Comparison of ENCODE assay signal across 8 cellular contexts in the genomic region with DNA sequence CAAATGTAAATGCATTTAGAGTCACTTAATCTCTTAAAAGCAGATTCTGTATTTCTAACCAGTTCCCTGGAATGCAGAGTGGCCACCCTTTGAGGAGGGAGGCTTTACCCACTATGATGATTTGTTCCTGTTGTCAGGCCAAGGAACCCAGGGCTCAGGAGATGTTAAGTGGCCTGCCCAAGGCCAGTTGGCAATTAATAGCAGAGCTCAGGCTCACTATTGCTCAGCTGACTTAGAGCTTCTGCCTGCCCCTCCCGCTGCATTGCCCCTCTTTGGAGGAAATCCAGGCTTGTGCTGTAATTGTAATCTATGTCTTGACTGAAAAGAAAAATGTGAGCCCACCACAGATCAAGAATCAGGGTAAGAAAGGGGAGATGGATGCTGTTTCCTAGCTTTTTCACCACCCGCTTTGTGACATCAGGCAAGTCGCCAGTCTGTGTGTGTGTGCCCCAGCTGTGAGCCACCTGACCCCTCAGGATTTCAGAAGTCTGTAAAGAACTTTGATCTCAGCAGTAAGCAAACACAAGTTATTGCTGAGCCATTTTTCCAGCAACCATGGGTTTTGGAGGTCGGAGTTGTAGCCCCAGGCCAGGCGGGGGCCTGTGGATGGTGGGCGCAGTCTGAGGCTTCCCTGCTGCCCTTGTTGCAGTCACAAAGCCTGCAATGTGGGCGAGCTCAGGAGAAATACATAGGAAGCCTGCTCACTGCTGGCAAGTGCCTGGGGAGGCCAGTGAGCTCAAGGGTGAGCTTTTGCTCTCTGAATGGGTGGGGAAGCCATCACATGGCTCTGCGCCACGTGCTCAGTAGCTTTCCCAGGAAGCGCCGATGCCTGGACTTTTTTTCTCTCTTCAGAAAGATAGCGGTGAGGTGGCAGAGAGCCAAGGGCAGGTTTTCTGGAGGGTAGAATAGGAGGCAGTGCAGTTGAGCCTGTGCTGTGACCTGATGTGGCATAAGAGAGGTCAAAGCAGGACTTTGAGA. TPM values are rescaled to one million over a fixed set of nuclear protein-coding genes. Genes with fewer than 3 reads are reported as not detected.
DNase-seq lines count a peak whose midpoint lies in the region; ATAC-seq and TF ChIP-seq lines count a peak whose summit lies in the region.

No MANE protein-coding gene starts in this region.

- H3K27me3 Mint-ChIP-seq in WTC11 (ENCODE audit: low read depth), result no peaks in the 10 kb centered on the region; the same call in 1 of the 2 replicates
- peaks cover 26% of the 10 kb centered on the region for H3K27me3 Mint-ChIP-seq in activated T-helper 1 cell treated with anti-CD3 and anti-CD28 coated beads, Interleukin-12 subunit alpha, Interleukin-12 subunit beta, Interleukin-2, Interleukin-4 antibody, amounts not matched to agents 30 ng/mL and 10 ng/mL and 1 ng/mL, durations not matched to agents 14 hours and 24 hours and 36 hours (ENCODE audit: insufficient read depth)

- H3K36me3 ChIP-seq in upper lobe of left lung, result no peaks in the 10 kb centered on the region

- CTCF ChIA-PET in WTC11 (lab: Charles Lee), result interaction anchor here (1.0 to 2.8 kb wide), 4 partner anchors 10 to 238 kb away, joined by 4 to 12 read pairs (median 6); no protein-coding TSS in a partner anchor

- 60 to 69% methylated on average over 8 to 12 of the region's 12 CpGs for WGBS in upper lobe of left lung, 2 donors

- no peak for TF ChIP-seq POLR2A in upper lobe of left lung (IDR thresholded peaks at IDR 0.05)

- ATAC-seq in WTC11 (no peak), left lobe of liver (peak; percentile 78), upper lobe of left lung (ENCODE audit: low FRiP score in 2 of 2) (no peak), GM19351 (IDR thresholded peaks at IDR 0.05; ENCODE audit: unreplicated experiment) (no peak)

- intact Hi-C loops in activated T-helper 1 cell treated with anti-CD3 and anti-CD28 coated beads, Interleukin-12 subunit alpha, Interleukin-12 subunit beta, Interleukin-2, Interleukin-4 antibody, amounts not matched to agents 30 ng/mL and 10 ng/mL and 1 ng/mL, durations not matched to agents 14 hours and 24 hours and 36 hours (cut with micrococcal nuclease), result no loop called here

- no peak for TF ChIP-seq EP300 in upper lobe of left lung (IDR thresholded peaks at IDR 0.05)

- no peak overlapping the region for H3K4me3 ChIP-seq in upper lobe of left lung

- POLR2A ChIA-PET in WTC11 (lab: Charles Lee), result interaction anchor here (0.6 kb wide), 1 partner anchor 104 kb away, joined by 3 read pairs; no protein-coding TSS in a partner anchor

- no peak for TF ChIP-seq CTCF in WTC11 (IDR thresholded peaks at IDR 0.05)
- no peak for TF ChIP-seq CTCF in upper lobe of left lung (IDR thresholded peaks at IDR 0.05)

- H3K9me3 ChIP-seq in upper lobe of left lung, result no peaks in the 10 kb centered on the region

- peak overlapping the region; percentile 32 to 87 (median 54) for H3K27ac ChIP-seq in upper lobe of left lung

- peaks cover 0 to 7% (median 0%) of the 10 kb centered on the region in 4 donors for H3K27me3 ChIP-seq in upper lobe of left lung

- H3K4me1 Mint-ChIP-seq in WTC11, result peaks cover 78% of the 10 kb centered on the region
- peaks cover 25% of the 10 kb centered on the region for H3K4me1 Mint-ChIP-seq in activated T-helper 1 cell treated with anti-CD3 and anti-CD28 coated beads, Interleukin-12 subunit alpha, Interleukin-12 subunit beta, Interleukin-2, Interleukin-4 antibody, amounts not matched to agents 30 ng/mL and 10 ng/mL and 1 ng/mL, durations not matched to agents 14 hours and 24 hours and 36 hours (ENCODE audit: low read depth)

- no peaks in the 10 kb centered on the region for H3K9me3 Mint-ChIP-seq in WTC11
- H3K9me3 Mint-ChIP-seq in activated T-helper 1 cell treated with anti-CD3 and anti-CD28 coated beads, Interleukin-12 subunit alpha, Interleukin-12 subunit beta, Interleukin-2, Interleukin-4 antibody, amounts not matched to agents 30 ng/mL and 10 ng/mL and 1 ng/mL, durations not matched to agents 14 hours and 24 hours and 36 hours, result no peaks in the 10 kb centered on the region

- H3K27ac Mint-ChIP-seq in WTC11, result peak overlapping the region; percentile 28
- no peak overlapping the region for H3K27ac Mint-ChIP-seq in activated T-helper 1 cell treated with anti-CD3 and anti-CD28 coated beads, Interleukin-12 subunit alpha, Interleukin-12 subunit beta, Interleukin-2, Interleukin-4 antibody, amounts not matched to agents 30 ng/mL and 10 ng/mL and 1 ng/mL, durations not matched to agents 14 hours and 24 hours and 36 hours

- peaks cover 44 to 65% (median 54%) of the 10 kb centered on the region in 4 donors for H3K4me1 ChIP-seq in upper lobe of left lung

- DNase-seq in NCI-H345 (lab: John Stamatoyannopoulos, UW) (peak; percentile 25), NCI-H345 treated with DMSO at 0.1 percent for 48 hours (lab: John Stamatoyannopoulos, UW; ENCODE audit: unreplicated experiment) (no peak), WTC11 (ENCODE audit: low spot score) (no peak), left lobe of liver (ENCODE audit: low spot score) (peak; percentile 94), upper lobe of left lung (peak in 1 of 2 donors; percentile 56), NCI-H2227 treated with DMSO at 0.1 percent for 48 hours (lab: John Stamatoyannopoulos, UW) (no peak)
- DNase-seq in activated T-helper 1 cell treated with anti-CD3 and anti-CD28 coated beads, Interleukin-12 subunit alpha, Interleukin-12 subunit beta, Interleukin-2, Interleukin-4 antibody, amounts not matched to agents 30 ng/mL and 10 ng/mL and 1 ng/mL, durations not matched to agents 14 hours and 24 hours and 36 hours (ENCODE audit: low spot score), result no peak

- peaks cover 11% of the 10 kb centered on the region for H3K36me3 Mint-ChIP-seq in WTC11
- peaks cover 2% of the 10 kb centered on the region for H3K36me3 Mint-ChIP-seq in activated T-helper 1 cell treated with anti-CD3 and anti-CD28 coated beads, Interleukin-12 subunit alpha, Interleukin-12 subunit beta, Interleukin-2, Interleukin-4 antibody, amounts not matched to agents 30 ng/mL and 10 ng/mL and 1 ng/mL, durations not matched to agents 14 hours and 24 hours and 36 hours (ENCODE audit: low read depth)

- no peak overlapping the region for H3K4me3 Mint-ChIP-seq in WTC11
- H3K4me3 Mint-ChIP-seq in activated T-helper 1 cell treated with anti-CD3 and anti-CD28 coated beads, Interleukin-12 subunit alpha, Interleukin-12 subunit beta, Interleukin-2, Interleukin-4 antibody, amounts not matched to agents 30 ng/mL and 10 ng/mL and 1 ng/mL, durations not matched to agents 14 hours and 24 hours and 36 hours, result no peak overlapping the region

TF ChIP-seq in WTC11, 78 proteins besides CTCF, POLR2A, EP300 and RAD21:
- TF ChIP-seq ZNF396 (CRISPR knock-in tag; IDR thresholded peaks at IDR 0.05; ENCODE audit: borderline replicate concordance) (no peak), ZNF416 (CRISPR knock-in tag; IDR thresholded peaks at IDR 0.05) (no peak), FOXK1 (CRISPR knock-in tag; IDR thresholded peaks at IDR 0.05) (no peak), TP53 (CRISPR knock-in tag; IDR thresholded peaks at IDR 0.05) (no peak), GABPB1 (CRISPR knock-in tag; IDR thresholded peaks at IDR 0.05) (peak; percentile 54), ZNF219 (CRISPR knock-in tag; IDR thresholded peaks at IDR 0.05; ENCODE audit: borderline replicate concordance) (no peak)
- TF ChIP-seq, protein P1, sequence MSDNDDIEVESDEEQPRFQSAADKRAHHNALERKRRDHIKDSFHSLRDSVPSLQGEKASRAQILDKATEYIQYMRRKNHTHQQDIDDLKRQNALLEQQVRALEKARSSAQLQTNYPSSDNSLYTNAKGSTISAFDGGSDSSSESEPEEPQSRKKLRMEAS (CRISPR knock-in tag; IDR thresholded peaks at IDR 0.05), result no peak
- TF ChIP-seq, protein P2, sequence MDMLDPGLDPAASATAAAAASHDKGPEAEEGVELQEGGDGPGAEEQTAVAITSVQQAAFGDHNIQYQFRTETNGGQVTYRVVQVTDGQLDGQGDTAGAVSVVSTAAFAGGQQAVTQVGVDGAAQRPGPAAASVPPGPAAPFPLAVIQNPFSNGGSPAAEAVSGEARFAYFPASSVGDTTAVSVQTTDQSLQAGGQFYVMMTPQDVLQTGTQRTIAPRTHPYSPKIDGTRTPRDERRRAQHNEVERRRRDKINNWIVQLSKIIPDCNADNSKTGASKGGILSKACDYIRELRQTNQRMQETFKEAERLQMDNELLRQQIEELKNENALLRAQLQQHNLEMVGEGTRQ (CRISPR knock-in tag; IDR thresholded peaks at IDR 0.05), result no peak

RNA-seq across cellular contexts. Expression of gene CABLES1, which starts 6.0 kb away (rescaled TPM):
- total RNA-seq in WTC11 (2021) (15.4 to 18.0 TPM (median 17.0 TPM) in 3 replicates), left lobe of liver (12.8 TPM), upper lobe of left lung (10 to 100 TPM; 24.6 to 63.9 (median 40.9) TPM)
- 3.1 and 3.2 TPM in 2 replicates for total RNA-seq in activated T-helper 1 cell treated with anti-CD3 and anti-CD28 coated beads, Interleukin-12 subunit alpha, Interleukin-12 subunit beta, Interleukin-2, Interleukin-4 antibody, amounts not matched to agents 30 ng/mL and 10 ng/mL and 1 ng/mL, durations not matched to agents 14 hours and 24 hours and 36 hours

Comparison
In these comparisons a context has a peak if more than half of its experiments do, and no peak if none do; other contexts are left out.
1. DNase-seq: peak in NCI-H345 (single experiment) and left lobe of liver (single experiment); none in NCI-H345 treated with DMSO at 0.1 percent for 48 hours (single experiment), WTC11 (single experiment), activated T-helper 1 cell treated with anti-CD3 and anti-CD28 coated beads, Interleukin-12 subunit alpha, Interleukin-12 subunit beta, Interleukin-2, Interleukin-4 antibody, amounts not matched to agents 30 ng/mL and 10 ng/mL and 1 ng/mL, durations not matched to agents 14 hours and 24 hours and 36 hours (single experiment) and NCI-H2227 treated with DMSO at 0.1 percent for 48 hours (single experiment).